8 cellular contexts compared by ENCODE assay signal in the genomic region with DNA sequence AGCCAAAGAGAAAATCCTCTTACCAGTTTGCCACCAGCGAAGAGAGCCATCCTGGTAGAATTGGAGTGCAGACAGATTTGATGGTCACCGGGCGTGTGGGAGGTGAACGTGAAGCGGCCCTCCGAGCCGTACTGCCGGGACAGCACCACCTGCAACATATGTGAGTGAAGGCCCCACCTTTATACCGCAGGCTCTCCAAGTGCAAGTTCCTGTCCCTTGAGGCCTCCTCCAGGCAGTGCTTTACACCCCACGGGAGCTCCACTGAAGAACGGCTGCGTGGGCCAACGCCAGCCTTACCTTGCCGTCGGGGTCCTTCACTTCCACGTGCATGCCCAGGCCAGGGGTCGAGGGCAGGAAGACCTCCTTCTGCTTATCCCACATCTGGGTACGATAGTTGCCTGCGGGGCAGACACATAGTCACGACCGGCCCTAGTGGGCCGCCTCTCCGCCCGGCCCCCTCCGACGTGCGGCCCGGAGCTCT. TPM values are rescaled to one million over a fixed set of nuclear protein-coding genes. Genes with fewer than 3 reads are reported as not detected.
DNase-seq lines count a peak whose midpoint lies in the region; ATAC-seq, FAIRE-seq and TF ChIP-seq lines count a peak whose summit lies in the region.

No MANE protein-coding gene starts in this region.

- peak overlapping the region; percentile 95 for H3K9ac ChIP-seq in OCI-LY1 (ENCODE audit: low read length)

- peaks cover 35% of the 10 kb centered on the region for H3K36me3 Mint-ChIP-seq in activated naive CD4-positive, alpha-beta T cell treated with anti-CD3 and anti-CD28 coated beads, Interleukin-2, amount 10 ng/mL, durations not matched to agents 7 days and 5 days

- CTCF ChIA-PET in activated naive CD4-positive, alpha-beta T cell treated with anti-CD3 and anti-CD28 coated beads, Interleukin-2, amount 10 ng/mL, durations not matched to agents 7 days and 5 days (lab: Charles Lee) = interaction anchor here (1.0 to 1.7 kb wide), 7 partner anchors 8 to 266 kb away, joined by 3 to 6 read pairs (median 4); a partner anchor contains a TSS

- peak; percentile 17 to 24 for DNase-seq in NCI-H187 (lab: John Stamatoyannopoulos, UW)
- DNase-seq in NCI-H187 treated with DMSO at 0.1 percent for 48 hours (lab: John Stamatoyannopoulos, UW) = no peak
- DNase-seq in activated naive CD4-positive, alpha-beta T cell treated with anti-CD3 and anti-CD28 coated beads, Interleukin-2, amount 10 ng/mL, durations not matched to agents 7 days and 5 days = peak; percentile 68
- no peak for DNase-seq in left ventricle myocardium superior
- no peak for DNase-seq in skeletal muscle cell (ENCODE audit: low read depth)
- DNase-seq in RCC 7860 (ENCODE audit: low spot score) = no peak

- H3K4me1 Mint-ChIP-seq in activated naive CD4-positive, alpha-beta T cell treated with anti-CD3 and anti-CD28 coated beads, Interleukin-2, amount 10 ng/mL, durations not matched to agents 7 days and 5 days = peaks cover 40% of the 10 kb centered on the region

- no peaks in the 10 kb centered on the region for H3K27me3 ChIP-seq in OCI-LY1 (ENCODE audit: insufficient read depth, low read length)

- peaks cover 7% of the 10 kb centered on the region for H3K79me2 ChIP-seq in OCI-LY1 (ENCODE audit: insufficient read depth, low read length)

- ATAC-seq in HG02623 (IDR thresholded peaks at IDR 0.05; ENCODE audit: unreplicated experiment) (peak; percentile 19), left ventricle myocardium superior (peak; percentile 5)

- H3K4me3 ChIP-seq in OCI-LY1 (ENCODE audit: low read depth, low read length, poor library complexity, severe bottlenecking) = peak overlapping the region; percentile 86
- peak overlapping the region; percentile 96 for H3K4me3 ChIP-seq in skeletal muscle cell (ENCODE audit: low read depth, low read length)

- H3K9me3 Mint-ChIP-seq in activated naive CD4-positive, alpha-beta T cell treated with anti-CD3 and anti-CD28 coated beads, Interleukin-2, amount 10 ng/mL, durations not matched to agents 7 days and 5 days = no peaks in the 10 kb centered on the region

- intact Hi-C loops in left ventricle myocardium superior (cut with micrococcal nuclease) = no loop called here

- peaks cover 25% of the 10 kb centered on the region for H3K4me1 ChIP-seq in OCI-LY1 (ENCODE audit: insufficient read depth, low read length, severe bottlenecking)

- no peaks in the 10 kb centered on the region for H3K9me2 ChIP-seq in OCI-LY1 (ENCODE audit: low read depth, low read length)

- no peak overlapping the region for H2AFZ ChIP-seq in OCI-LY1 (ENCODE audit: low read length)

- no peaks in the 10 kb centered on the region for H3F3A ChIP-seq in OCI-LY1 (ENCODE audit: insufficient read depth, low read length)

- H3K27ac Mint-ChIP-seq in activated naive CD4-positive, alpha-beta T cell treated with anti-CD3 and anti-CD28 coated beads, Interleukin-2, amount 10 ng/mL, durations not matched to agents 7 days and 5 days = peak overlapping the region; percentile 95

- FAIRE-seq in RCC 7860 (lab: Jason Lieb, UNC) = no peak

- no peak for TF ChIP-seq CTCF in OCI-LY1 (IDR thresholded peaks at IDR 0.05; ENCODE audit: low read length)

- peak overlapping the region; percentile 68 for H3K27ac ChIP-seq in OCI-LY1 (ENCODE audit: low read depth, low read length, poor library complexity, severe bottlenecking)

- no peaks in the 10 kb centered on the region for H3K9me3 ChIP-seq in OCI-LY1 (ENCODE audit: low read length)

- peak overlapping the region; percentile 90 for H3K4me3 Mint-ChIP-seq in activated naive CD4-positive, alpha-beta T cell treated with anti-CD3 and anti-CD28 coated beads, Interleukin-2, amount 10 ng/mL, durations not matched to agents 7 days and 5 days

- H4K20me1 ChIP-seq in OCI-LY1 (ENCODE audit: insufficient read depth, low read length) = no peaks in the 10 kb centered on the region

- H3K4me2 ChIP-seq in OCI-LY1 (ENCODE audit: low read length) = peak overlapping the region; percentile 92

- H3K36me3 ChIP-seq in OCI-LY1 (ENCODE audit: insufficient read depth, low read length) = peaks cover 34% of the 10 kb centered on the region

- H3K27me3 Mint-ChIP-seq in activated naive CD4-positive, alpha-beta T cell treated with anti-CD3 and anti-CD28 coated beads, Interleukin-2, amount 10 ng/mL, durations not matched to agents 7 days and 5 days = peaks cover 13% of the 10 kb centered on the region

RNA-seq across cellular contexts. Expression of a gene that starts 0.6 kb away (rescaled TPM):
- total RNA-seq in left ventricle myocardium superior = 56.7 TPM

RNA-seq across cellular contexts. Expression of a gene that starts 7.8 kb away (rescaled TPM):
- 31.6 TPM for total RNA-seq in left ventricle myocardium superior

RNA-seq across cellular contexts. Expression of a gene that starts 25.0 kb away (rescaled TPM):
- 701 TPM for total RNA-seq in left ventricle myocardium superior

RNA-seq across cellular contexts. Expression of a gene that starts 40.3 kb away (rescaled TPM):
- total RNA-seq in left ventricle myocardium superior = not detected

Comparison
In these comparisons a context has a peak if more than half of its experiments do, and no peak if none do; other contexts are left out.
1. DNase-seq: peak in NCI-H187 (2 of 2) and activated naive CD4-positive, alpha-beta T cell treated with anti-CD3 and anti-CD28 coated beads, Interleukin-2, amount 10 ng/mL, durations not matched to agents 7 days and 5 days (single experiment); none in NCI-H187 treated with DMSO at 0.1 percent for 48 hours (single experiment), left ventricle myocardium superior (single experiment), skeletal muscle cell (single experiment) and RCC 7860 (single experiment).